ENCODE assay signal across 11 cellular contexts in the genomic region with DNA sequence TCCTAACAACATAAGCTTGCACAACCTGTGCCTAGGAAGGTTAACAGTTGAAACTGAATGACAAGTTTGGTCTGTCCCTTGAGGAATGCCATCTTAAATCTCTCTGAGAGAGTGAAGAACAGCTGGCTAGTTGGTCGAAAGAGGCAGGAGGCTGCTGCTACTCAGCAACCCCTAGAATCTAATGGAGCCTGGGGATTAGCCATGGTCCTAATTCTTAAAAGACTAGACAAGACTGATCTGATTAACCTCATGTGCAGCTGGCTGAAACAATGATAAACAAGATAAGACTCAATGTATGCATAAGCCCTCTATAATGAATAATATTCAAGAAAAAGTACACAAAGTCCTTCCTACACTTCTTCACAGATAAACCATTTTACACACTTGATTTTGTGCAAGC.
"Had no signal": no experiment of that assay in that cellular context is flagged by ENCODE, and none has a peak within 500 bp of the region (broad histone marks: within the 10 kb centered on the region; RNA-seq: fewer than 3 reads in every experiment).

No MANE protein-coding gene starts in this region.

- H3K27ac ChIP-seq: neutrophil, right atrium auricular region, tibial nerve had no signal

- H3K27ac Mint-ChIP-seq: activated B cell treated with CpG ODN at 0.5 μM for 24 hours; activated CD4-positive, alpha-beta T cell treated with anti-CD3 and anti-CD28 coated beads, Interleukin-2, amount 10 ng/mL, durations not matched to agents 24 days and 14 days; activated naive CD4-positive, alpha-beta T cell treated with anti-CD3 and anti-CD28 coated beads, Interleukin-2, amount 50 U/mL, for 24 hours; T-helper 1 cell treated with Interleukin-12 subunit alpha and Interleukin-12 subunit beta and Interleukin-4 antibody, amounts not matched to agents 30 μg/mL and 1 μg/mL, for 36 hours had no signal

- H3K9me3 ChIP-seq: neutrophil, right atrium auricular region, tibial nerve had no signal

- H3K27me3 Mint-ChIP-seq: activated B cell treated with CpG ODN at 0.5 μM for 24 hours, brain had no signal

- H3K27me3 ChIP-seq: neutrophil, right atrium auricular region, tibial nerve had no signal

- H3K4me3 ChIP-seq: right atrium auricular region, smooth muscle cell, tibial nerve had no signal

- H3K4me2 ChIP-seq: smooth muscle cell had no signal

- H3K4me1 Mint-ChIP-seq: activated B cell treated with CpG ODN at 0.5 μM for 24 hours; activated CD4-positive, alpha-beta T cell treated with anti-CD3 and anti-CD28 coated beads, Interleukin-2, amount 10 ng/mL, durations not matched to agents 24 days and 14 days; activated naive CD4-positive, alpha-beta T cell treated with anti-CD3 and anti-CD28 coated beads, Interleukin-2, amount 50 U/mL, for 24 hours had no signal

- H3K9me3 Mint-ChIP-seq: activated B cell treated with CpG ODN at 0.5 μM for 24 hours; activated CD4-positive, alpha-beta T cell treated with anti-CD3 and anti-CD28 coated beads, Interleukin-2, amount 10 ng/mL, durations not matched to agents 24 days and 14 days; activated naive CD4-positive, alpha-beta T cell treated with anti-CD3 and anti-CD28 coated beads, Interleukin-2, amount 50 U/mL, for 24 hours; brain; T-helper 1 cell treated with Interleukin-12 subunit alpha and Interleukin-12 subunit beta and Interleukin-4 antibody, amounts not matched to agents 30 μg/mL and 1 μg/mL, for 36 hours had no signal

- DNase-seq: activated B cell treated with CpG ODN at 0.5 μM for 24 hours; activated CD4-positive, alpha-beta T cell treated with anti-CD3 and anti-CD28 coated beads, Interleukin-2, amount 10 ng/mL, durations not matched to agents 24 days and 14 days; activated CD8-positive, alpha-beta memory T cell treated with anti-CD3 and anti-CD28 coated beads for 24 hours; amniotic stem cell had no signal

- H3K4me3 Mint-ChIP-seq: activated B cell treated with CpG ODN at 0.5 μM for 24 hours; activated CD4-positive, alpha-beta T cell treated with anti-CD3 and anti-CD28 coated beads, Interleukin-2, amount 10 ng/mL, durations not matched to agents 24 days and 14 days; activated naive CD4-positive, alpha-beta T cell treated with anti-CD3 and anti-CD28 coated beads, Interleukin-2, amount 50 U/mL, for 24 hours; brain; T-helper 1 cell treated with Interleukin-12 subunit alpha and Interleukin-12 subunit beta and Interleukin-4 antibody, amounts not matched to agents 30 μg/mL and 1 μg/mL, for 36 hours had no signal

- H3K36me3 Mint-ChIP-seq: activated naive CD4-positive, alpha-beta T cell treated with anti-CD3 and anti-CD28 coated beads, Interleukin-2, amount 50 U/mL, for 24 hours had no signal

- H3K4me1 ChIP-seq: right atrium auricular region had no signal

- H3K36me3 ChIP-seq: neutrophil had no signal
